ENCODE assay signal across 26 cellular contexts in genomic region chr15:96254168-96254567, GRCh38.
"Had no signal": no experiment of that assay in that cellular context is flagged by ENCODE, and none has a peak within 500 bp of the region (broad histone marks: within the 10 kb centered on the region; RNA-seq: fewer than 3 reads in every experiment).

No MANE protein-coding gene starts in this region.

- H3K4me2 ChIP-seq: smooth muscle cell had no signal

- H3K36me3 Mint-ChIP-seq: activated naive CD8-positive, alpha-beta T cell had no signal

- H3K4me1 ChIP-seq: esophagus squamous epithelium, foreskin keratinocyte, right atrium auricular region, transverse colon had no signal

- H3K27me3 ChIP-seq: esophagus squamous epithelium, foreskin keratinocyte, right atrium auricular region, transverse colon had no signal

- H3K4me3 Mint-ChIP-seq: activated B cell treated with CpG ODN at 0.5 μM for 24 hours; activated CD4-positive, alpha-beta T cell treated with anti-CD3 and anti-CD28 coated beads, Interleukin-2, amount 10 ng/mL, durations not matched to agents 24 days and 14 days; activated CD8-positive, alpha-beta T cell treated with anti-CD3 and anti-CD28 coated beads, Interleukin-2, amount 10 ng/mL, durations not matched to agents 7 days and 5 days; activated naive CD8-positive, alpha-beta T cell; activated T-cell treated with anti-CD3 and anti-CD28 coated beads, Interleukin-2, amount 50 U/mL, for 72 hours; brain; central memory CD8-positive, alpha-beta T cell; nephron had no signal

- ATAC-seq: activated CD8-positive, alpha-beta T cell treated with anti-CD3 and anti-CD28 coated beads, Interleukin-2, amount 10 ng/mL, durations not matched to agents 7 days and 5 days; activated T-cell treated with anti-CD3 and anti-CD28 coated beads, Interleukin-2, amount 50 U/mL, for 72 hours; foreskin keratinocyte had no signal

- H3K27me3 Mint-ChIP-seq: activated B cell treated with CpG ODN at 0.5 μM for 24 hours; activated CD4-positive, alpha-beta T cell treated with anti-CD3 and anti-CD28 coated beads, Interleukin-2, amount 10 ng/mL, durations not matched to agents 24 days and 14 days; brain; progenitor cell of endocrine pancreas had no signal

- H3K36me3 ChIP-seq: esophagus squamous epithelium, right atrium auricular region, transverse colon had no signal

- H3K27ac Mint-ChIP-seq: activated B cell treated with CpG ODN at 0.5 μM for 24 hours; activated CD4-positive, alpha-beta T cell treated with anti-CD3 and anti-CD28 coated beads, Interleukin-2, amount 10 ng/mL, durations not matched to agents 24 days and 14 days; activated CD8-positive, alpha-beta T cell treated with anti-CD3 and anti-CD28 coated beads, Interleukin-2, amount 10 ng/mL, durations not matched to agents 7 days and 5 days; activated naive CD8-positive, alpha-beta T cell; activated T-cell treated with anti-CD3 and anti-CD28 coated beads, Interleukin-2, amount 50 U/mL, for 72 hours; brain; progenitor cell of endocrine pancreas had no signal

- H3K27ac ChIP-seq: esophagus squamous epithelium, foreskin keratinocyte, right atrium auricular region, transverse colon had no signal

- DNase-seq: activated B cell treated with CpG ODN at 0.5 μM for 24 hours; activated CD4-positive, alpha-beta T cell treated with anti-CD3 and anti-CD28 coated beads, Interleukin-2, amount 10 ng/mL, durations not matched to agents 24 days and 14 days; activated CD8-positive, alpha-beta memory T cell treated with anti-CD3 and anti-CD28 coated beads, Interleukin-2, amount 50 U/mL, for 4 hours; activated CD8-positive, alpha-beta T cell treated with anti-CD3 and anti-CD28 coated beads, Interleukin-2, amount 10 ng/mL, durations not matched to agents 7 days and 5 days; activated gamma-delta T cell; activated T-cell treated with anti-CD3 and anti-CD28 coated beads, Interleukin-2, amount 50 U/mL, for 72 hours; amygdala; cortex of kidney; effector CD4-positive, alpha-beta T cell; esophagus squamous epithelium; foreskin keratinocyte; glutamatergic neuron; kidney glomerular epithelial cell; occipital lobe; stimulated activated CD4-positive, alpha-beta T cell treated with anti-CD3 and anti-CD28 coated beads, Interleukin-4, amount 100 ng/mL, for 4 hours; stimulated activated CD8-positive, alpha-beta memory T cell treated with anti-CD3 and anti-CD28 coated beads, Interleukin-4, amount 100 ng/mL, for 48 hours; stimulated activated naive CD4-positive, alpha-beta T cell treated with Interleukin-2 at 50 U/mL for 16 hours; T-helper 2 cell; transverse colon had no signal

- H3K9me3 ChIP-seq: esophagus squamous epithelium, right atrium auricular region, transverse colon had no signal

- H3K4me1 Mint-ChIP-seq: activated B cell treated with CpG ODN at 0.5 μM for 24 hours; activated CD4-positive, alpha-beta T cell treated with anti-CD3 and anti-CD28 coated beads, Interleukin-2, amount 10 ng/mL, durations not matched to agents 24 days and 14 days; brain; central memory CD8-positive, alpha-beta T cell had no signal

- H3K4me3 ChIP-seq: esophagus squamous epithelium, right atrium auricular region, smooth muscle cell, transverse colon had no signal
